ENCODE assay signal across 20 cellular contexts in the genomic region with DNA sequence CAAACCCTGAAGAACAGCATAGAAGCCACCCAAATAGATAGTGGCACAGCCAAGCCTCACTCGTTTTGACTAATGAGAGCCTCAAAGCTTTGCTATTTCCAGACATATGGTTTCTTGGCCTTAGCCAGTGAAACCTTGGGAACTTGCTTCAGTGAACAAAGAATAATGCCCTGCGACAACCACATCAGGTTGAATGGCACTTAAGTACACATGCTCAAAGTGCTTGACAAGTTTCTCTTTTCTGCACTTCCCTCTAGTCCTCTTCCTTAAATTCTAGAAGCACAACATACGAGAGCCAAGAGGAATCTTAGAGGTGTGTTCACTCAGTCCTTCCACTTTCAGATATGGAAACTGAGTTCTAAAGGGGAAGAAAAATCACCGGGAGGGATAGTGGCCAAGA.
"Had no signal": no experiment of that assay in that cellular context is flagged by ENCODE, and none has a peak within 500 bp of the region (broad histone marks: within the 10 kb centered on the region; RNA-seq: fewer than 3 reads in every experiment).

No MANE protein-coding gene starts in this region.

- DNase-seq: Kasumi-1, MM.1S, NCI-H1092 treated with DMSO at 0.1 percent for 48 hours, NCI-H1436, NCI-H187, NCI-H2029 treated with DMSO at 0.1 percent for 48 hours, NCI-H2171, NCI-H226, NCI-H446, NCI-H510A, NCI-H524 treated with DMSO at 0.1 percent for 48 hours, NCI-H69, NCI-H774, RPMI8226, SHP77, SJCRH30 had no signal

- H3K27ac ChIP-seq: HL-60, KMS-11, SJCRH30 had no signal

- H3K27me3 ChIP-seq: SJCRH30 had no signal

- H3K36me3 ChIP-seq: SJCRH30 had no signal

- H3K9me3 ChIP-seq: SJCRH30 had no signal

- ATAC-seq: K562, SK-N-SH treated with all-trans-retinoic acid at 6 μM for 48 hours had no signal

- H3K4me3 ChIP-seq: K562, SJCRH30 had no signal
